Comparison of ENCODE assay signal across 14 cellular contexts in the genomic region with DNA sequence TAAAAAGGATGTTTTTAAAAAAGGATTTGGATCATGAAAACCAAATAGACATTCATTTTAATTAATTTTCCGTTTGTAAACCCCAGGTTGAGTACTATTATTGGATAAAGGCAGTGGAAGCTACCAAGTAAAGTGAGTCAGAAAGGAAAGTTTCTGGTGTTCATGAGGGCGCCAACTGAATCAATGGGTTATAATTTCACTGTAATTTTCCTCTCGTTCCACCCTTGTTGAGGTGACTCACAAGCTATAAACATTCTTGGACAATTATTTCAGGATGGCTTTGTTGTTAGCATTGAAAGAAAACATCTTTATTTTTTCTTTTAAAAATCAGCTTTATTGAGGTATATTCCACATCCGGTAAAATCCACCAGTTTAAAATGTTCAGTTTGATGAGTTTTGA. TPM values are rescaled to one million over a fixed set of nuclear protein-coding genes. Genes with fewer than 3 reads are reported as not detected.
DNase-seq lines count a peak whose midpoint lies in the region; ATAC-seq, FAIRE-seq and TF ChIP-seq lines count a peak whose summit lies in the region.
"Had no signal": no experiment of that assay in that cellular context is flagged by ENCODE, and none has a peak within 500 bp of the region (broad histone marks: within the 10 kb centered on the region; RNA-seq: fewer than 3 reads in every experiment).

No MANE protein-coding gene starts in this region.

- H3K4me1 ChIP-seq in astrocyte (ENCODE audit: insufficient read depth, low read length), result no peaks in the 10 kb centered on the region
- H3K4me1 ChIP-seq in mesenchymal stem cell (ENCODE audit: control insufficient read depth, insufficient read depth, low read depth, low read length), result peaks cover 4% of the 10 kb centered on the region
- peaks cover 4 to 7% (median 6%) of the 10 kb centered on the region in 4 donors for H3K4me1 ChIP-seq in esophagus muscularis mucosa
- H3K4me1 ChIP-seq: psoas muscle had no signal

- H3K79me2 ChIP-seq in astrocyte (ENCODE audit: insufficient read depth, low read length), result no peaks in the 10 kb centered on the region

- H3K36me3 Mint-ChIP-seq in astrocyte (ENCODE audit: low read depth, unreplicated experiment) (no peaks in the 10 kb centered on the region), WTC11 (no peaks in the 10 kb centered on the region)
- peaks cover under 1% of the 10 kb centered on the region for H3K36me3 Mint-ChIP-seq in CD4-positive, alpha-beta T cell (ENCODE audit: low read depth)
- H3K36me3 Mint-ChIP-seq: activated naive CD8-positive, alpha-beta T cell; CD8-positive, alpha-beta memory T cell had no signal

- H3K23ac ChIP-seq in mesenchymal stem cell (ENCODE audit: low read length in 2 of 2), result no peak overlapping the region

- no peak overlapping the region for H2BK120ac ChIP-seq in mesenchymal stem cell (ENCODE audit: low read depth, low read length)

- 63% methylated on average over 2 of the region's 4 CpGs for WGBS in mesenchymal stem cell
- 76% methylated on average over 4 of the region's 4 CpGs for WGBS in esophagus muscularis mucosa

- H3K4ac ChIP-seq in mesenchymal stem cell (ENCODE audit: low read depth in 1 of 2, low read length in 2 of 2), result no peak overlapping the region

- H2BK12ac ChIP-seq in mesenchymal stem cell (ENCODE audit: low read length in 2 of 2), result no peak overlapping the region

- H3K27me3 ChIP-seq in astrocyte (ENCODE audit: insufficient read depth, low read length) (no peaks in the 10 kb centered on the region), mesenchymal stem cell (ENCODE audit: control insufficient read depth in 1 of 2, insufficient read depth in 1 of 2, low read length in 2 of 2) (no peaks in the 10 kb centered on the region), esophagus muscularis mucosa (no peaks in the 10 kb centered on the region)
- no peaks in the 10 kb centered on the region for H3K27me3 ChIP-seq in CD4-positive, alpha-beta T cell (ENCODE audit: control insufficient read depth, insufficient read depth, low read length)

- FAIRE-seq in astrocyte (lab: Jason Lieb, UNC), result no peak
- FAIRE-seq: G401.6 had no signal

- H4K20me1 ChIP-seq in astrocyte (ENCODE audit: insufficient read depth, low read length), result no peaks in the 10 kb centered on the region

- H3K4me3 ChIP-seq in astrocyte (ENCODE audit: insufficient read depth, low read depth, low read length) (no peak overlapping the region), mesenchymal stem cell (ENCODE audit: insufficient read depth in 1 of 2, low read depth in 1 of 2, low read length in 2 of 2) (peak overlapping the region in 1 of 2 experiments; percentile 16), esophagus muscularis mucosa (no peak overlapping the region)
- H3K4me3 ChIP-seq: psoas muscle had no signal

- POLR2A ChIA-PET in CD4-positive, alpha-beta T cell (lab: Charles Lee), result no interaction called here
- POLR2A ChIA-PET in WTC11 (lab: Charles Lee), result no interaction called here

- CTCF ChIA-PET in CD4-positive, alpha-beta T cell (lab: Charles Lee), result interaction anchor here (0.7 to 1.1 kb wide), 3 partner anchors 9 to 324 kb away, joined by 3 to 5 read pairs (median 3); partner anchors contain the start of gene RBM48
- CTCF ChIA-PET in WTC11 (lab: Charles Lee), result no interaction called here

- no peak overlapping the region for H3K4me3 Mint-ChIP-seq in astrocyte (ENCODE audit: unreplicated experiment)
- no peak overlapping the region for H3K4me3 Mint-ChIP-seq in CD4-positive, alpha-beta T cell
- H3K4me3 Mint-ChIP-seq in WTC11, result no peak overlapping the region
- H3K4me3 Mint-ChIP-seq: activated naive CD8-positive, alpha-beta T cell had no signal

- H3K14ac ChIP-seq in mesenchymal stem cell (ENCODE audit: low read length in 2 of 2), result no peak overlapping the region

- no peak for ATAC-seq in CD4-positive, alpha-beta T cell (ENCODE audit: poor library complexity)
- no peak for ATAC-seq in WTC11
- ATAC-seq: psoas muscle had no signal

- DNase-seq in EL (peak; percentile 71), LHCN-M2 (ENCODE audit: low read depth) (peak; percentile 86), astrocyte (ENCODE audit: low read depth) (peak; percentile 34), mesenchymal stem cell (peak; percentile 39), esophagus muscularis mucosa (ENCODE audit: extremely low spot score) (no peak), WTC11 (ENCODE audit: low spot score) (no peak)
- DNase-seq in CD4-positive, alpha-beta T cell, result no peak
- DNase-seq: activated CD4-positive, CD25-positive, alpha-beta regulatory T cell; CD8-positive, alpha-beta memory T cell; hippocampal formation; NCI-H226; psoas muscle had no signal

- no peak overlapping the region for H3K18ac ChIP-seq in mesenchymal stem cell (ENCODE audit: low read depth in 1 of 2, low read length in 2 of 2)

- H2AFZ ChIP-seq in astrocyte (ENCODE audit: low read depth, low read length) (no peak overlapping the region), mesenchymal stem cell (ENCODE audit: low read depth, low read length) (no peak overlapping the region)

- no peak overlapping the region for H3K27ac Mint-ChIP-seq in astrocyte (ENCODE audit: unreplicated experiment)
- no peak overlapping the region for H3K27ac Mint-ChIP-seq in CD4-positive, alpha-beta T cell
- H3K27ac Mint-ChIP-seq in WTC11, result no peak overlapping the region
- H3K27ac Mint-ChIP-seq: activated naive CD8-positive, alpha-beta T cell; CD8-positive, alpha-beta memory T cell had no signal

- H2BK5ac ChIP-seq in mesenchymal stem cell (ENCODE audit: low read depth, low read length, poor library complexity, severe bottlenecking), result no peak overlapping the region

- H3K9me3 Mint-ChIP-seq in astrocyte (ENCODE audit: unreplicated experiment), result no peaks in the 10 kb centered on the region
- H3K9me3 Mint-ChIP-seq in CD4-positive, alpha-beta T cell, result no peaks in the 10 kb centered on the region
- H3K9me3 Mint-ChIP-seq in WTC11, result no peaks in the 10 kb centered on the region
- H3K9me3 Mint-ChIP-seq: CD8-positive, alpha-beta memory T cell had no signal

- peaks cover 2% of the 10 kb centered on the region for H3K79me1 ChIP-seq in mesenchymal stem cell (replicated peaks; ENCODE audit: low read length, poor library complexity, severe bottlenecking)

- H3K9ac ChIP-seq in astrocyte (ENCODE audit: low read length), result no peak overlapping the region
- peak overlapping the region; percentile 81 for H3K9ac ChIP-seq in mesenchymal stem cell (ENCODE audit: low read length)

- TF ChIP-seq POLR2A in esophagus muscularis mucosa (IDR thresholded peaks at IDR 0.05; ENCODE audit: low read depth), result no peak

- H3K4me1 Mint-ChIP-seq in astrocyte (ENCODE audit: low read depth, unreplicated experiment) (no peaks in the 10 kb centered on the region), WTC11 (0 out of 2 replicates have a peak, but pooled peaks cover 3% of the 10 kb centered on the region)
- H3K4me1 Mint-ChIP-seq in CD4-positive, alpha-beta T cell (ENCODE audit: low read depth), result peaks cover 8% of the 10 kb centered on the region

- no peak overlapping the region for H2BK15ac ChIP-seq in mesenchymal stem cell (ENCODE audit: low read depth, poor library complexity, severe bottlenecking)

- H3K36me3 ChIP-seq in astrocyte (ENCODE audit: insufficient read depth, low read length) (no peaks in the 10 kb centered on the region), mesenchymal stem cell (ENCODE audit: control insufficient read depth in 1 of 2, insufficient read depth in 2 of 2, low read depth in 1 of 2, low read length in 2 of 2) (no peaks in the 10 kb centered on the region), esophagus muscularis mucosa (no peaks in the 10 kb centered on the region)

- H3K4me2 ChIP-seq in astrocyte (ENCODE audit: low read length), result no peak overlapping the region
- no peak overlapping the region for H3K4me2 ChIP-seq in mesenchymal stem cell (ENCODE audit: low read length, poor library complexity, severe bottlenecking)

- H2AK5ac ChIP-seq in mesenchymal stem cell (ENCODE audit: low read length, severe bottlenecking), result no peak overlapping the region

- H3K9me3 ChIP-seq in astrocyte (ENCODE audit: insufficient read depth, low read depth, low read length) (no peaks in the 10 kb centered on the region), mesenchymal stem cell (ENCODE audit: control insufficient read depth, low read length) (no peaks in the 10 kb centered on the region), esophagus muscularis mucosa (no peaks in the 10 kb centered on the region)
- no peaks in the 10 kb centered on the region for H3K9me3 ChIP-seq in CD4-positive, alpha-beta T cell (ENCODE audit: control insufficient read depth, low read length)
- H3K9me3 ChIP-seq: psoas muscle had no signal

- no peak overlapping the region for H3K27ac ChIP-seq in astrocyte (ENCODE audit: low read depth, low read length)
- no peak overlapping the region for H3K27ac ChIP-seq in mesenchymal stem cell (ENCODE audit: low read length, poor library complexity, severe bottlenecking)
- H3K27ac ChIP-seq in CD4-positive, alpha-beta T cell (ENCODE audit: low read depth, low read length), result no peak overlapping the region
- no peak overlapping the region for H3K27ac ChIP-seq in esophagus muscularis mucosa (replicated peaks in 1 of 4)
- H3K27ac ChIP-seq: psoas muscle had no signal

- H3K27me3 Mint-ChIP-seq in astrocyte (ENCODE audit: low read depth, unreplicated experiment) (peaks cover 7% of the 10 kb centered on the region), WTC11 (ENCODE audit: low read depth) (peaks cover 29% of the 10 kb centered on the region)
- H3K27me3 Mint-ChIP-seq in CD4-positive, alpha-beta T cell, result no peaks in the 10 kb centered on the region

- no peak for TF ChIP-seq EP300 in esophagus muscularis mucosa (IDR thresholded peaks at IDR 0.05)

- no peak overlapping the region for H4K91ac ChIP-seq in mesenchymal stem cell (ENCODE audit: low read length)

- H4K8ac ChIP-seq in mesenchymal stem cell (ENCODE audit: low read length), result no peak overlapping the region

- intact Hi-C loops in CD4-positive, alpha-beta T cell (cut with DNase I, micrococcal nuclease), result no loop called here
- intact Hi-C loops in esophagus muscularis mucosa (cut with DNase I), result no loop called here

- TF ChIP-seq CTCF in astrocyte (IDR thresholded peaks at IDR 0.05; ENCODE audit: insufficient read depth, low read depth, low read length) (no peak), esophagus muscularis mucosa (IDR thresholded peaks at IDR 0.05) (no peak), WTC11 (IDR thresholded peaks at IDR 0.05) (no peak)
- no peak for TF ChIP-seq CTCF in CD4-positive, alpha-beta T cell (IDR thresholded peaks at IDR 0.05)

RNA-seq across cellular contexts. Expression of gene FAM133B, which starts 5.1 kb away (rescaled TPM):
- total RNA-seq in LHCN-M2 (2014; rRNA removed) (25.6 and 30.0 TPM in 2 replicates), astrocyte (20.4 and 26.1 TPM in 2 replicates), esophagus muscularis mucosa (10 to 100 TPM; 15.7 to 22.0 (median 19.2) TPM), WTC11 (2021) (32.2 to 34.9 TPM (median 32.5 TPM) in 3 replicates)
- 14.7 TPM for polyA plus RNA-seq in LHCN-M2 (2012)
- polyA plus RNA-seq in mesenchymal stem cell (2013, experiment 1 of 2), result 38.9 TPM
- 43.0 TPM for polyA plus RNA-seq in mesenchymal stem cell (2013, experiment 2 of 2)
- 10 to 100 TPM; 81.2 to 83.8 TPM for total RNA-seq in CD4-positive, alpha-beta T cell

Comparison
In these comparisons a context has a peak if more than half of its experiments do, and no peak if none do; other contexts are left out.
1. DNase-seq: peak in EL (single experiment), LHCN-M2 (single experiment), astrocyte (single experiment) and mesenchymal stem cell (single experiment); none in CD4-positive, alpha-beta T cell (0 of 10), esophagus muscularis mucosa (single experiment) and WTC11 (single experiment).